ENCODE assay signal across 8 cellular contexts in genomic region chr1:150563340-150564038, GRCh38. TPM values are rescaled to one million over a fixed set of nuclear protein-coding genes. Genes with fewer than 3 reads are reported as not detected.
DNase-seq lines count a peak whose midpoint lies in the region; ATAC-seq and TF ChIP-seq lines count a peak whose summit lies in the region.

No MANE protein-coding gene starts in this region.

- no peaks in the 10 kb centered on the region for H3K9me3 Mint-ChIP-seq in effector memory CD8-positive, alpha-beta T cell
- H3K9me3 Mint-ChIP-seq in nephron: no peaks in the 10 kb centered on the region

- no peaks in the 10 kb centered on the region for H3K27me3 Mint-ChIP-seq in effector memory CD8-positive, alpha-beta T cell
- no peaks in the 10 kb centered on the region for H3K27me3 Mint-ChIP-seq in nephron (ENCODE audit: low read depth)

- H3K27ac Mint-ChIP-seq in effector memory CD8-positive, alpha-beta T cell: peak overlapping the region; percentile 98 to 99
- peak overlapping the region; percentile 100 for H3K27ac Mint-ChIP-seq in nephron

- no peak overlapping the region for H3K4me3 ChIP-seq in H7 (ENCODE audit: insufficient read depth, low read depth, low read length)

- peak; percentile 17 for ATAC-seq in HG02852 (IDR thresholded peaks at IDR 0.05; ENCODE audit: unreplicated experiment)
- peak; percentile 64 for ATAC-seq in effector memory CD8-positive, alpha-beta T cell (replicated peaks)

- no peak for TF ChIP-seq CTCF in nephron (IDR thresholded peaks at IDR 0.05; ENCODE audit: unreplicated experiment in 3 of 3)

- H3K36me3 Mint-ChIP-seq in effector memory CD8-positive, alpha-beta T cell (ENCODE audit: insufficient read depth): peaks cover 67% of the 10 kb centered on the region
- H3K36me3 Mint-ChIP-seq in nephron (ENCODE audit: low read depth): no peaks in the 10 kb centered on the region

- no peaks in the 10 kb centered on the region for H3K36me3 ChIP-seq in H7 (replicated peaks; ENCODE audit: control insufficient read depth, insufficient read depth, low read length)

- DNase-seq in ELR (ENCODE audit: low read depth): peak; percentile 43
- DNase-seq in T-helper 2 cell: peak in 3 of 5 experiments; percentile 36 to 89 (median 83)
- DNase-seq in effector memory CD8-positive, alpha-beta T cell: peak in 2 of 3 experiments; percentile 44 to 47
- no peak for DNase-seq in H7
- DNase-seq in COLO829 (ENCODE audit: low spot score): no peak
- no peak for DNase-seq in NCI-H187 treated with DMSO at 0.1 percent for 48 hours (lab: John Stamatoyannopoulos, UW)

- no peaks in the 10 kb centered on the region for H3K27me3 ChIP-seq in H7 (ENCODE audit: control insufficient read depth, insufficient read depth, low read length)

- peaks cover 70 to 77% of the 10 kb centered on the region in 2 donors for H3K4me1 Mint-ChIP-seq in effector memory CD8-positive, alpha-beta T cell (ENCODE audit: low read depth in 2 of 2)
- H3K4me1 Mint-ChIP-seq in nephron: peaks cover 67% of the 10 kb centered on the region

- H3K4me3 Mint-ChIP-seq in effector memory CD8-positive, alpha-beta T cell: peak overlapping the region; percentile 86 to 93
- peak overlapping the region; percentile 13 to 88 (median 86) for H3K4me3 Mint-ChIP-seq in nephron

RNA-seq across cellular contexts. Expression of gene ADAMTSL4, which starts 14.3 kb away (rescaled TPM):
- 4.2 and 8.1 TPM in 2 replicates for total RNA-seq in H7 (2014; rRNA removed; shearing (Covaris generic))

RNA-seq across cellular contexts. Expression of gene MCL1, which starts 15.9 kb away (rescaled TPM):
- total RNA-seq in H7 (2014; rRNA removed; shearing (Covaris generic)): 165 and 234 TPM in 2 replicates

RNA-seq across cellular contexts. Expression of gene FALEC, which starts 47.9 kb away (rescaled TPM):
- total RNA-seq in H7 (2014; rRNA removed; shearing (Covaris generic)): 1.7 and 2.6 TPM in 2 replicates

RNA-seq across cellular contexts. Expression of gene ECM1, which starts 55.6 kb away (rescaled TPM):
- total RNA-seq in H7 (2014; rRNA removed; shearing (Covaris generic)): 1.9 and 3.6 TPM in 2 replicates

Comparison
In these comparisons a context has a peak if more than half of its experiments do, and no peak if none do; other contexts are left out.
1. DNase-seq: peak in ELR (single experiment), T-helper 2 cell (3 of 5) and effector memory CD8-positive, alpha-beta T cell (2 of 3); none in H7 (single experiment), COLO829 (single experiment) and NCI-H187 treated with DMSO at 0.1 percent for 48 hours (single experiment).